25 cellular contexts compared by ENCODE assay signal in genomic region chr5:142091922-142092321, GRCh38.
"Had no signal": no experiment of that assay in that cellular context is flagged by ENCODE, and none has a peak within 500 bp of the region (broad histone marks: within the 10 kb centered on the region; RNA-seq: fewer than 3 reads in every experiment).

No MANE protein-coding gene starts in this region.

- H3K9ac ChIP-seq: KMS-11 had no signal

- H3K4me2 ChIP-seq: KMS-11, PC-9 had no signal

- H3K27ac ChIP-seq: KMS-11, PC-9, Peyer's patch, SJCRH30 had no signal

- H2AFZ ChIP-seq: PC-9 had no signal

- DNase-seq: IMR-90; Kasumi-1; MM.1S; NCI-H1092 treated with DMSO at 0.1 percent for 48 hours; NCI-H1436; NCI-H187; NCI-H2029; NCI-H2081 treated with DMSO at 0.1 percent for 48 hours; NCI-H2171; NCI-H226; NCI-H446; NCI-H510A; NCI-H524 treated with DMSO at 0.1 percent for 48 hours; NCI-H69; NCI-H774; NK-92 treated with Interleukin-12 subunit alpha and Interleukin-12 subunit beta, amount 100 ng/mL, for 24 hours; OCI-M1; PC-9; Peyer's patch; SHP77 treated with DMSO at 0.1 percent for 48 hours; SJCRH30 had no signal

- H3K4me1 ChIP-seq: Peyer's patch had no signal

- H3K9me3 ChIP-seq: Peyer's patch, SJCRH30 had no signal

- H3K27me3 ChIP-seq: Peyer's patch, SJCRH30 had no signal

- H3K36me3 ChIP-seq: Peyer's patch, SJCRH30 had no signal

- ATAC-seq: HepG2, Right ventricle myocardium inferior, SK-N-SH treated with all-trans-retinoic acid at 6 μM for 48 hours had no signal

- H3K4me3 ChIP-seq: PC-9, Peyer's patch, SJCRH30 had no signal
